ENCODE assay signal across 1 cellular context in genomic region chr1:19325958-19326747, GRCh38.
TF ChIP-seq lines count a peak whose summit lies in the region.

No MANE protein-coding gene starts in this region.

TF ChIP-seq in GM23338, 12 proteins besides CTCF, POLR2A, EP300 and RAD21 (continued from another document):
- no peak for TF ChIP-seq ZNF462 (CRISPR knock-in tag; IDR thresholded peaks at IDR 0.05)
- no peak for TF ChIP-seq ZNF114 (CRISPR knock-in tag; IDR thresholded peaks at IDR 0.05)
- TF ChIP-seq EZH2 (IDR thresholded peaks at IDR 0.05; ENCODE audit: low read depth, unreplicated experiment): no peak
- TF ChIP-seq ETS1 (IDR thresholded peaks at IDR 0.05): no peak
- TF ChIP-seq CREB1 (CRISPR knock-in tag; IDR thresholded peaks at IDR 0.05; ENCODE audit: low read depth): no peak
- TF ChIP-seq ZNF331 (CRISPR knock-in tag; IDR thresholded peaks at IDR 0.05; ENCODE audit: low read depth): no peak
- TF ChIP-seq NANOG (IDR thresholded peaks at IDR 0.05; ENCODE audit: borderline replicate concordance): no peak
- no peak for TF ChIP-seq JUNB (IDR thresholded peaks at IDR 0.05; ENCODE audit: unreplicated experiment)
- TF ChIP-seq REST (IDR thresholded peaks at IDR 0.05; ENCODE audit: unreplicated experiment): no peak
- no peak for TF ChIP-seq STAT1 (IDR thresholded peaks at IDR 0.05; ENCODE audit: unreplicated experiment)
- TF ChIP-seq POLR2AphosphoS5 (IDR thresholded peaks at IDR 0.05; ENCODE audit: low read depth): no peak
